8 cellular contexts compared by ENCODE assay signal in genomic region chr7:107170051-107170661, GRCh38. TPM values are rescaled to one million over a fixed set of nuclear protein-coding genes. Genes with fewer than 3 reads are reported as not detected.
A peak's percentile ranks its signal among the peaks of the same experiment; 100 is the strongest.
DNase-seq lines count a peak whose midpoint lies in the region; ATAC-seq and TF ChIP-seq lines count a peak whose summit lies in the region.

No MANE protein-coding gene starts in this region.

- peak overlapping the region; percentile 81 for H3K9ac ChIP-seq in trophoblast cell (ENCODE audit: low read length)

- H3K14ac ChIP-seq in trophoblast cell (ENCODE audit: low read length) = no peak overlapping the region

- no peaks in the 10 kb centered on the region for H3K9me3 ChIP-seq in esophagus squamous epithelium
- H3K9me3 ChIP-seq in trophoblast cell (ENCODE audit: insufficient read depth, low read depth, low read length) = no peaks in the 10 kb centered on the region

- H3K27me3 ChIP-seq in GM06990 (replicated peaks; ENCODE audit: control insufficient read depth, insufficient read depth, low read length) = no peaks in the 10 kb centered on the region
- H3K27me3 ChIP-seq in esophagus squamous epithelium = no peaks in the 10 kb centered on the region
- no peaks in the 10 kb centered on the region for H3K27me3 ChIP-seq in trophoblast cell (ENCODE audit: insufficient read depth, low read length)

- H3K23ac ChIP-seq in trophoblast cell (ENCODE audit: low read length) = no peak overlapping the region

- no peak for TF ChIP-seq POLR2A in esophagus squamous epithelium (IDR thresholded peaks at IDR 0.05)

- peak overlapping the region; percentile 94 for H3K4me2 ChIP-seq in trophoblast cell (ENCODE audit: low read length)

- DNase-seq in GM06990 (ENCODE audit: extremely low read depth, insufficient read length) (no peak), RKO (ENCODE audit: low spot score) (peak; percentile 37), esophagus squamous epithelium (lab: John Stamatoyannopoulos, UW) (no peak), trophoblast cell (no peak), left colon (no peak), COLO668 (lab: John Stamatoyannopoulos, UW; ENCODE audit: unreplicated experiment) (no peak), mesenteric fat pad (ENCODE audit: low spot score) (no peak)
- DNase-seq in stimulated activated CD4-positive, alpha-beta T cell treated with anti-CD3 and anti-CD28 coated beads, Interleukin-15, amount 100 ng/mL, for 24 hours = no peak

- H3K18ac ChIP-seq in trophoblast cell (ENCODE audit: low read length) = no peak overlapping the region

- H3K4me3 ChIP-seq in GM06990 (replicated peaks; ENCODE audit: low read depth, low read length) (peak overlapping the region; percentile 85), esophagus squamous epithelium (peak overlapping the region; percentile 88 to 90 (median 88)), trophoblast cell (ENCODE audit: low read depth, low read length) (peak overlapping the region; percentile 99)

- H3K27ac ChIP-seq in esophagus squamous epithelium (peak overlapping the region; percentile 98 to 99 (median 98)), trophoblast cell (ENCODE audit: low read depth, low read length) (peak overlapping the region; percentile 93)

- intact Hi-C loops in esophagus squamous epithelium (cut with DNase I) = no loop called here
- intact Hi-C loops in left colon (cut with DNase I, micrococcal nuclease) = no loop called here

- no peak overlapping the region for H2BK120ac ChIP-seq in trophoblast cell (ENCODE audit: insufficient read depth, low read length, poor library complexity)

- no peak overlapping the region for H4K8ac ChIP-seq in trophoblast cell (ENCODE audit: low read depth, low read length)

- H3K4ac ChIP-seq in trophoblast cell (ENCODE audit: low read depth, low read length) = no peak overlapping the region

- H3K4me1 ChIP-seq in esophagus squamous epithelium (peaks cover 5 to 62% (median 34%) of the 10 kb centered on the region in 3 donors), trophoblast cell (ENCODE audit: control insufficient read depth in 1 of 2, insufficient read depth in 2 of 2, low read length in 2 of 2) (peaks cover 0 to 1% of the 10 kb centered on the region in 2 experiments)

- H2BK12ac ChIP-seq in trophoblast cell (ENCODE audit: low read length) = no peak overlapping the region

- peaks cover 5% of the 10 kb centered on the region for H3K79me2 ChIP-seq in trophoblast cell (ENCODE audit: control insufficient read depth, insufficient read depth, low read length, poor library complexity)

- ATAC-seq in left colon = no peak

- H2BK5ac ChIP-seq in trophoblast cell (ENCODE audit: low read depth, low read length, poor library complexity) = no peak overlapping the region

- no peak overlapping the region for H2AFZ ChIP-seq in trophoblast cell (ENCODE audit: insufficient read depth, low read length, poor library complexity)

- no peak overlapping the region for H4K12ac ChIP-seq in trophoblast cell (ENCODE audit: low read depth, low read length)

- 1% methylated on average over 10 of the region's 10 CpGs for WGBS in esophagus squamous epithelium, 2 donors
- WGBS in trophoblast cell (ENCODE audit: extremely low coverage, insufficient coverage, insufficient read length) = no CpG with 5 or more reads among the region's 10 CpGs

- H4K91ac ChIP-seq in trophoblast cell (ENCODE audit: low read depth, low read length) = no peak overlapping the region

- H3K36me3 ChIP-seq in GM06990 (ENCODE audit: control insufficient read depth, insufficient read depth, low read length) = no peaks in the 10 kb centered on the region
- H3K36me3 ChIP-seq in esophagus squamous epithelium = peaks cover 0 to 6% (median 0%) of the 10 kb centered on the region in 3 donors
- no peaks in the 10 kb centered on the region for H3K36me3 ChIP-seq in trophoblast cell (ENCODE audit: control insufficient read depth in 1 of 2, insufficient read depth in 2 of 2, low read length in 2 of 2)

- TF ChIP-seq CTCF in GM06990 (IDR thresholded peaks at IDR 0.05; ENCODE audit: insufficient read depth, low read length, poor library complexity, severe bottlenecking) (no peak), esophagus squamous epithelium (IDR thresholded peaks at IDR 0.05) (no peak)

- peaks cover 4% of the 10 kb centered on the region for H3K79me1 ChIP-seq in trophoblast cell (ENCODE audit: low read length)

- H2AK5ac ChIP-seq in trophoblast cell (ENCODE audit: low read length) = no peak overlapping the region

RNA-seq across cellular contexts. Expression of gene HBP1, which starts 1.4 kb away (rescaled TPM):
- total RNA-seq in esophagus squamous epithelium (100 to 1,000 TPM in 1 of 4 donors, 10 to 100 TPM in 3; 51.5 to 108 (median 69.7) TPM), left colon (10 to 100 TPM; 28.7 to 71.0 TPM), mesenteric fat pad (49.2 TPM)
- polyA plus RNA-seq in trophoblast cell (2013) = 57.3 and 66.9 TPM in 2 replicates
